In the genomic region with DNA sequence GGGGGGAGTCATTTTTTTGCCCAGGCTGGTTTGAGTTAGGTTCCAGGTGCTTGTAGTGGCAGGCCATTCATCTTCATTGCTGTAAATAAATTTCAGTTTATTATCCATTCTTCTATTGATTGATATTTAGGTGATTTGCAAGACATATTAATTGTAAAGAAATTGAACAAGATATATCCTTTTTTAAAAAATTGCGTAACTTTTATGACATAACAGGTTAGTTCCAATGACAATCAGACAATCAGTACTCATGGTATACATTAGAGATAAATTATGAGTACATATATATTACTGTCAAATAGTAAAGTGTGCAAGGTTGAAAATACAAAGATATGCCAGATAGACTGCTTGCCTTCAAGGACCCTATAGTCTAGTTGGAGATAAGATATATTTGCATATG, we compare ENCODE assay signal across 26 cellular contexts.
DNase-seq lines count a peak whose midpoint lies in the region; ATAC-seq and TF ChIP-seq lines count a peak whose summit lies in the region.
"Had no signal": no experiment of that assay in that cellular context is flagged by ENCODE, and none has a peak within 500 bp of the region (broad histone marks: within the 10 kb centered on the region; RNA-seq: fewer than 3 reads in every experiment).

No MANE protein-coding gene starts in this region.

- no peak overlapping the region for H3K23ac ChIP-seq in IMR-90 (ENCODE audit: low read depth, low read length)

- no peaks in the 10 kb centered on the region for H3K4me1 ChIP-seq in IMR-90 (ENCODE audit: control insufficient read depth, insufficient read depth, low read length)
- H3K4me1 ChIP-seq: BE2C, BLaER1 had no signal

- intact Hi-C loops in IMR-90 (cut with micrococcal nuclease): no loop called here

- no peak overlapping the region for H2AFZ ChIP-seq in IMR-90 (replicated peaks; ENCODE audit: low read length, poor library complexity)

- TF ChIP-seq CTCF in IMR-90 (conservative IDR thresholded peaks at IDR 0.05; ENCODE audit: low read depth, low read length): no peak
- TF ChIP-seq CTCF in WTC11 (IDR thresholded peaks at IDR 0.05): no peak

- H3K18ac ChIP-seq in IMR-90 (ENCODE audit: low read depth, low read length): no peak overlapping the region

- H3K79me1 ChIP-seq in IMR-90 (ENCODE audit: low read depth in 1 of 2, low read length in 2 of 2): no peaks in the 10 kb centered on the region

- CTCF ChIA-PET in IMR-90 (lab: Yijun Ruan, JAX) (no interaction called here), WTC11 (lab: Charles Lee) (interaction anchor here (1.5 kb wide), 1 partner anchor 19 kb away, joined by 3 read pairs; no protein-coding TSS in a partner anchor)

- H2BK15ac ChIP-seq in IMR-90 (ENCODE audit: low read depth, low read length): no peak overlapping the region

- no peak overlapping the region for H2BK120ac ChIP-seq in IMR-90 (ENCODE audit: low read depth, low read length)

- H3K9ac ChIP-seq in IMR-90 (ENCODE audit: low read depth, low read length): no peak overlapping the region
- H3K9ac ChIP-seq: BLaER1 had no signal

- H3K36me3 ChIP-seq in IMR-90 (ENCODE audit: control insufficient read depth, insufficient read depth, low read length): no peaks in the 10 kb centered on the region
- H3K36me3 ChIP-seq: BE2C, BLaER1 had no signal

- no peaks in the 10 kb centered on the region for H4K20me1 ChIP-seq in IMR-90 (ENCODE audit: insufficient read depth, low read length)
- H4K20me1 ChIP-seq: BLaER1 had no signal

- no peak overlapping the region for H2BK5ac ChIP-seq in IMR-90 (ENCODE audit: low read depth, low read length, poor library complexity, severe bottlenecking)

- peak overlapping the region; percentile 38; the same call in 1 of the 2 replicates for H3K27ac Mint-ChIP-seq in WTC11
- peak overlapping the region; percentile 17 for H3K27ac Mint-ChIP-seq in central memory CD8-positive, alpha-beta T cell (ENCODE audit: low read depth)
- H3K27ac Mint-ChIP-seq in memory B cell: peak overlapping the region; percentile 61
- H3K27ac Mint-ChIP-seq: CD4-positive, CD25-positive, alpha-beta regulatory T cell had no signal

- dilution Hi-C loops in IMR-90 (cut with HindIII; ENCODE audit: low sequenced_read_pairs, unreplicated experiment): no loop called here

- H3K4me3 Mint-ChIP-seq in WTC11: no peak overlapping the region
- no peak overlapping the region for H3K4me3 Mint-ChIP-seq in central memory CD8-positive, alpha-beta T cell
- no peak overlapping the region for H3K4me3 Mint-ChIP-seq in memory B cell
- no peak overlapping the region for H3K4me3 Mint-ChIP-seq in activated T-cell treated with anti-CD3 and anti-CD28 coated beads, Interleukin-2, amount 50 U/mL, for 4 hours
- H3K4me3 Mint-ChIP-seq: CD14-positive monocyte; CD4-positive, alpha-beta memory T cell; CD4-positive, CD25-positive, alpha-beta regulatory T cell; CD8-positive, alpha-beta memory T cell had no signal

- peaks cover 3% of the 10 kb centered on the region for H3K4me1 Mint-ChIP-seq in WTC11
- no peaks in the 10 kb centered on the region for H3K4me1 Mint-ChIP-seq in central memory CD8-positive, alpha-beta T cell
- H3K4me1 Mint-ChIP-seq in memory B cell: peaks cover 10% of the 10 kb centered on the region
- no peaks in the 10 kb centered on the region for H3K4me1 Mint-ChIP-seq in activated T-cell treated with anti-CD3 and anti-CD28 coated beads, Interleukin-2, amount 50 U/mL, for 4 hours (ENCODE audit: low read depth)
- H3K4me1 Mint-ChIP-seq: CD14-positive monocyte had no signal

- in situ Hi-C loops in IMR-90 (cut with MboI; ENCODE audit: low sequenced_read_pairs): no loop called here

- H3K56ac ChIP-seq in IMR-90 (ENCODE audit: extremely low read depth, insufficient read depth, low read length): no peak overlapping the region

- H3K9me3 Mint-ChIP-seq in WTC11 (peaks cover 10% of the 10 kb centered on the region), memory B cell (peaks cover 3% of the 10 kb centered on the region)
- no peaks in the 10 kb centered on the region for H3K9me3 Mint-ChIP-seq in central memory CD8-positive, alpha-beta T cell
- no peaks in the 10 kb centered on the region for H3K9me3 Mint-ChIP-seq in activated T-cell treated with anti-CD3 and anti-CD28 coated beads, Interleukin-2, amount 50 U/mL, for 4 hours
- H3K9me3 Mint-ChIP-seq: CD8-positive, alpha-beta memory T cell had no signal

- H3K27ac ChIP-seq in IMR-90 (ENCODE audit: insufficient read depth, low read length): no peak overlapping the region
- H3K27ac ChIP-seq: BLaER1 had no signal

- no peaks in the 10 kb centered on the region for H3K27me3 ChIP-seq in IMR-90 (ENCODE audit: control insufficient read depth, insufficient read depth, low read length)
- H3K27me3 ChIP-seq: BE2C, BLaER1 had no signal

- ATAC-seq in IMR-90 (ENCODE audit: low read depth) (no peak), WTC11 (no peak), memory B cell (ENCODE audit: low read depth) (no peak)
- no peak for ATAC-seq in central memory CD8-positive, alpha-beta T cell (replicated peaks; ENCODE audit: extremely low read depth, poor library complexity, severe bottlenecking)
- ATAC-seq in activated T-cell treated with anti-CD3 and anti-CD28 coated beads, Interleukin-2, amount 50 U/mL, for 4 hours: no peak
- ATAC-seq: GM12878 had no signal

- DNase-seq in IMR-90: no peak
- DNase-seq in WTC11 (ENCODE audit: low spot score): no peak
- no peak for DNase-seq in central memory CD8-positive, alpha-beta T cell (ENCODE audit: low spot score in 2 of 2)
- no peak for DNase-seq in memory B cell (ENCODE audit: low spot score in 2 of 2)
- no peak for DNase-seq in activated T-cell treated with anti-CD3 and anti-CD28 coated beads, Interleukin-2, amount 50 U/mL, for 4 hours
- DNase-seq in OCI-M2 (lab: John Stamatoyannopoulos, UW; ENCODE audit: unreplicated experiment): no peak
- DNase-seq in activated effector memory CD4-positive, alpha-beta T cell treated with Interleukin-2 at 50 U/mL for 16 hours: no peak
- no peak for DNase-seq in cortex of kidney (lab: John Stamatoyannopoulos, UW)
- DNase-seq: 8988T; ACHN; BE2C; C1 segment of cervical spinal cord; CD4-positive, alpha-beta memory T cell; CD4-positive, CD25-positive, alpha-beta regulatory T cell; CD8-positive, alpha-beta memory T cell; COR-L47; DMS 273 treated with DMSO at 0.1 percent for 48 hours; DMS153; DMS53; DMS79; DND-41; EL; GDM1 had no signal

- no peak overlapping the region for H2BK20ac ChIP-seq in IMR-90 (ENCODE audit: low read depth, low read length)

- H3K36me3 Mint-ChIP-seq in WTC11 (0 out of 2 replicates have a peak, but pooled peaks cover 2% of the 10 kb centered on the region), memory B cell (peaks cover 15% of the 10 kb centered on the region)
- peaks cover 3% of the 10 kb centered on the region for H3K36me3 Mint-ChIP-seq in central memory CD8-positive, alpha-beta T cell (ENCODE audit: insufficient read depth)
- peaks cover 24% of the 10 kb centered on the region for H3K36me3 Mint-ChIP-seq in activated T-cell treated with anti-CD3 and anti-CD28 coated beads, Interleukin-2, amount 50 U/mL, for 4 hours (ENCODE audit: insufficient read depth)

- no CpG with 5 or more reads among the region's 1 CpG for WGBS in IMR-90 (ENCODE audit: extremely low coverage in 2 of 2, insufficient read length in 1 of 2), 2 experiments

- H3K9me1 ChIP-seq in IMR-90 (ENCODE audit: insufficient read depth, low read length): no peaks in the 10 kb centered on the region

- no peak overlapping the region for H4K91ac ChIP-seq in IMR-90 (ENCODE audit: insufficient read depth, low read depth, low read length)

- H4K8ac ChIP-seq in IMR-90 (ENCODE audit: low read depth in 2 of 2, low read length in 2 of 2): no peak overlapping the region

- TF ChIP-seq POLR2A in IMR-90 (IDR thresholded peaks at IDR 0.05; ENCODE audit: low read depth, low read length): no peak

- no peaks in the 10 kb centered on the region for H3K27me3 Mint-ChIP-seq in WTC11 (ENCODE audit: low read depth)
- H3K27me3 Mint-ChIP-seq in central memory CD8-positive, alpha-beta T cell: no peaks in the 10 kb centered on the region
- no peaks in the 10 kb centered on the region for H3K27me3 Mint-ChIP-seq in memory B cell
- no peaks in the 10 kb centered on the region for H3K27me3 Mint-ChIP-seq in activated T-cell treated with anti-CD3 and anti-CD28 coated beads, Interleukin-2, amount 50 U/mL, for 4 hours (ENCODE audit: low read depth)
- H3K27me3 Mint-ChIP-seq: CD4-positive, alpha-beta memory T cell; CD4-positive, CD25-positive, alpha-beta regulatory T cell; CD8-positive, alpha-beta memory T cell had no signal

- POLR2A ChIA-PET in IMR-90 (lab: Charles Lee; ENCODE audit: unreplicated experiment): no interaction called here
- POLR2A ChIA-PET in WTC11 (lab: Charles Lee): no interaction called here

- no peak overlapping the region for H4K5ac ChIP-seq in IMR-90 (ENCODE audit: low read depth, low read length)

- no peaks in the 10 kb centered on the region for H3K9me3 ChIP-seq in IMR-90 (ENCODE audit: control insufficient read depth, insufficient read depth, low read length)
- H3K9me3 ChIP-seq: BE2C had no signal

- BruUV-seq in IMR-90 (replicated peaks; lab: Mats Ljungman, UMichigan): no TSS peak

- H3K4ac ChIP-seq in IMR-90 (ENCODE audit: low read depth, low read length): no peak overlapping the region

- H2AK5ac ChIP-seq in IMR-90 (ENCODE audit: low read depth, low read length): no peak overlapping the region

- H3K4me3 ChIP-seq in IMR-90 (ENCODE audit: insufficient read depth, low read depth, low read length): no peak overlapping the region
- H3K4me3 ChIP-seq: BLaER1, GM12878 had no signal

- H2AK9ac ChIP-seq in IMR-90 (replicated peaks; ENCODE audit: low read depth, low read length, poor library complexity): no peak overlapping the region

- TF ChIP-seq RAD21 in IMR-90 (IDR thresholded peaks at IDR 0.05; ENCODE audit: low read length): no peak

- H3K4me2 ChIP-seq in IMR-90 (ENCODE audit: low read depth, low read length): no peak overlapping the region
- H3K4me2 ChIP-seq: BLaER1 had no signal

- no peak overlapping the region for H3K14ac ChIP-seq in IMR-90 (replicated peaks; ENCODE audit: low read depth, low read length)

TF ChIP-seq in IMR-90, 13 proteins besides CTCF, POLR2A, EP300 and RAD21 (continues in another document):
- TF ChIP-seq CEBPB (IDR thresholded peaks at IDR 0.05; ENCODE audit: low read depth, low read length): peak; percentile 70

TF ChIP-seq in WTC11, 78 proteins besides CTCF, POLR2A, EP300 and RAD21 (continues in another document):
- TF ChIP-seq, protein P1, sequence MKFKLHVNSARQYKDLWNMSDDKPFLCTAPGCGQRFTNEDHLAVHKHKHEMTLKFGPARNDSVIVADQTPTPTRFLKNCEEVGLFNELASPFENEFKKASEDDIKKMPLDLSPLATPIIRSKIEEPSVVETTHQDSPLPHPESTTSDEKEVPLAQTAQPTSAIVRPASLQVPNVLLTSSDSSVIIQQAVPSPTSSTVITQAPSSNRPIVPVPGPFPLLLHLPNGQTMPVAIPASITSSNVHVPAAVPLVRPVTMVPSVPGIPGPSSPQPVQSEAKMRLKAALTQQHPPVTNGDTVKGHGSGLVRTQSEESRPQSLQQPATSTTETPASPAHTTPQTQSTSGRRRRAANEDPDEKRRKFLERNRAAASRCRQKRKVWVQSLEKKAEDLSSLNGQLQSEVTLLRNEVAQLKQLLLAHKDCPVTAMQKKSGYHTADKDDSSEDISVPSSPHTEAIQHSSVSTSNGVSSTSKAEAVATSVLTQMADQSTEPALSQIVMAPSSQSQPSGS (CRISPR knock-in tag; IDR thresholded peaks at IDR 0.05; ENCODE audit: borderline replicate concordance, low read depth): no peak
